ENCODE assay signal across 13 cellular contexts in the genomic region with DNA sequence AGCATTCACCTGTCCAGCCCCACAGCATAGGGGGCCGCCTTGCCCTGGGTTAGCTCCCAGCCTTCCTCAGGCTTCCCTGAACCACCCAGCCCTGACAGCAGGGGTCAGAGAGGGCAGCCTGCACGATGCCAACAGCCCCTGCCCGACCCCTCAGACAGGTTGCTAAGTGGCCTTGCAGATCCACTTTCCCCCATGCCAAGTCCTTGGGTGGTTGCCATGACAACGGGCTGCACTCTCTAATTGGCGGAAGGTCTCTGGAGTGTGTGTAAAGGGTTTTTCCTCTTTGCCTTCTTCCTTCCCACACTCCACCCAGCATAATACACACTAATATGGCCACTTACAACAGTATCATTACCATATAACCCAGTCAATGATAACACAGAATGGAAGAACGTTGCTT.
DNase-seq lines count a peak whose midpoint lies in the region; ATAC-seq and TF ChIP-seq lines count a peak whose summit lies in the region.
"Had no signal": no experiment of that assay in that cellular context is flagged by ENCODE, and none has a peak within 500 bp of the region (broad histone marks: within the 10 kb centered on the region; RNA-seq: fewer than 3 reads in every experiment).

No MANE protein-coding gene starts in this region.

- H3K27ac ChIP-seq in GM23338 (ENCODE audit: low read depth) (no peak overlapping the region), OCI-LY1 (ENCODE audit: low read depth, low read length, poor library complexity, severe bottlenecking) (peak overlapping the region; percentile 54), neural cell (ENCODE audit: low read length) (peak overlapping the region; percentile 88), right atrium auricular region (no peak overlapping the region)
- H3K27ac ChIP-seq: WERI-Rb-1 had no signal

- H3K9me3 Mint-ChIP-seq in GM23338, result no peaks in the 10 kb centered on the region
- H3K9me3 Mint-ChIP-seq: natural killer cell had no signal

- H3K79me2 ChIP-seq in GM23338 (replicated peaks; ENCODE audit: insufficient read depth), result no peaks in the 10 kb centered on the region
- no peaks in the 10 kb centered on the region for H3K79me2 ChIP-seq in OCI-LY1 (ENCODE audit: insufficient read depth, low read length)
- no peaks in the 10 kb centered on the region for H3K79me2 ChIP-seq in neural cell (replicated peaks; ENCODE audit: insufficient read depth, low read length)

- H4K20me1 ChIP-seq in GM23338 (replicated peaks; ENCODE audit: insufficient read depth), result no peaks in the 10 kb centered on the region; the same call in 1 of the 2 replicates
- H4K20me1 ChIP-seq in OCI-LY1 (ENCODE audit: insufficient read depth, low read length), result no peaks in the 10 kb centered on the region
- no peaks in the 10 kb centered on the region for H4K20me1 ChIP-seq in neural cell (ENCODE audit: insufficient read depth)

- TF ChIP-seq CTCF in GM23338 (conservative IDR thresholded peaks at IDR 0.05; ENCODE audit: low read depth in 2 of 2), result no peak
- no peak for TF ChIP-seq CTCF in OCI-LY1 (IDR thresholded peaks at IDR 0.05; ENCODE audit: low read length)
- TF ChIP-seq CTCF in neural cell (IDR thresholded peaks at IDR 0.05; ENCODE audit: poor library complexity, severe bottlenecking), result no peak
- no peak for TF ChIP-seq CTCF in right atrium auricular region (IDR thresholded peaks at IDR 0.05)

- H3K4me2 ChIP-seq in GM23338 (no peak overlapping the region), OCI-LY1 (ENCODE audit: low read length) (no peak overlapping the region), neural cell (ENCODE audit: low read length) (peak overlapping the region; percentile 49)

- intact Hi-C loops in Right ventricle myocardium superior (cut with DNase I), result no loop called here

- ATAC-seq in GM23338 (peak; percentile 56), Right ventricle myocardium superior (ENCODE audit: poor library complexity) (no peak)
- ATAC-seq: left cardiac atrium, natural killer cell had no signal

- peak; percentile 48 for TF ChIP-seq EP300 in neural cell (conservative IDR thresholded peaks at IDR 0.05; ENCODE audit: poor library complexity, severe bottlenecking)

- no peak overlapping the region for H2AFZ ChIP-seq in GM23338
- H2AFZ ChIP-seq in OCI-LY1 (ENCODE audit: low read length), result no peak overlapping the region
- H2AFZ ChIP-seq in neural cell (ENCODE audit: low read depth, low read length), result no peak overlapping the region

- H3K9me2 ChIP-seq in GM23338 (ENCODE audit: insufficient read depth) (no peaks in the 10 kb centered on the region), OCI-LY1 (ENCODE audit: low read depth, low read length) (no peaks in the 10 kb centered on the region), neural cell (ENCODE audit: insufficient read depth, low read length) (no peaks in the 10 kb centered on the region)

- H3K4me3 Mint-ChIP-seq in GM23338, result no peak overlapping the region
- H3K4me3 Mint-ChIP-seq: natural killer cell had no signal

- H3K27me3 ChIP-seq in GM23338 (ENCODE audit: insufficient read depth) (no peaks in the 10 kb centered on the region), OCI-LY1 (ENCODE audit: insufficient read depth, low read length) (no peaks in the 10 kb centered on the region), neural cell (ENCODE audit: insufficient read depth, low read depth, low read length) (no peaks in the 10 kb centered on the region), right atrium auricular region (no peaks in the 10 kb centered on the region)

- no peak overlapping the region for H3K4me3 ChIP-seq in GM23338
- no peak overlapping the region for H3K4me3 ChIP-seq in OCI-LY1 (ENCODE audit: low read depth, low read length, poor library complexity, severe bottlenecking)
- peak overlapping the region; percentile 42 for H3K4me3 ChIP-seq in neural cell (ENCODE audit: low read length)
- no peak overlapping the region for H3K4me3 ChIP-seq in right atrium auricular region

- H3K9me3 ChIP-seq in OCI-LY1 (ENCODE audit: low read length), result no peaks in the 10 kb centered on the region
- H3K9me3 ChIP-seq in neural cell (ENCODE audit: low read length), result no peaks in the 10 kb centered on the region
- H3K9me3 ChIP-seq in right atrium auricular region, result no peaks in the 10 kb centered on the region

- peak; percentile 67 for DNase-seq in GM23338 (ENCODE audit: low spot score)
- peak; percentile 94 for DNase-seq in NCI-H2029 (lab: John Stamatoyannopoulos, UW)
- DNase-seq in hippocampal formation (lab: John Stamatoyannopoulos, UW), result no peak
- DNase-seq in right atrium auricular region (ENCODE audit: low spot score), result no peak
- no peak for DNase-seq in Right ventricle myocardium superior
- DNase-seq: GOT3, left cardiac atrium, natural killer cell, NCI-H226, SIG-M5, WERI-Rb-1 had no signal

- H3K36me3 Mint-ChIP-seq in GM23338 (ENCODE audit: low read depth), result no peaks in the 10 kb centered on the region
- H3K36me3 Mint-ChIP-seq: natural killer cell had no signal

- no peaks in the 10 kb centered on the region for H3K36me3 ChIP-seq in GM23338 (ENCODE audit: insufficient read depth)
- H3K36me3 ChIP-seq in OCI-LY1 (ENCODE audit: insufficient read depth, low read length), result no peaks in the 10 kb centered on the region
- no peaks in the 10 kb centered on the region for H3K36me3 ChIP-seq in neural cell (ENCODE audit: insufficient read depth, low read length)
- no peaks in the 10 kb centered on the region for H3K36me3 ChIP-seq in right atrium auricular region
- H3K36me3 ChIP-seq: WERI-Rb-1 had no signal

- peak; percentile 51 for TF ChIP-seq RAD21 in neural cell (conservative IDR thresholded peaks at IDR 0.05)

- no peaks in the 10 kb centered on the region for H3K4me1 ChIP-seq in GM23338 (ENCODE audit: insufficient read depth)
- peaks cover 85% of the 10 kb centered on the region for H3K4me1 ChIP-seq in OCI-LY1 (ENCODE audit: insufficient read depth, low read length, severe bottlenecking)
- no peaks in the 10 kb centered on the region for H3K4me1 ChIP-seq in right atrium auricular region

- peaks cover 4% of the 10 kb centered on the region for H3K27me3 Mint-ChIP-seq in GM23338 (ENCODE audit: insufficient read depth, low read depth, poor library complexity)

- no peak overlapping the region for H3K9ac ChIP-seq in OCI-LY1 (ENCODE audit: low read length)
- H3K9ac ChIP-seq in neural cell (ENCODE audit: low read length), result peak overlapping the region; percentile 58

- H3F3A ChIP-seq in GM23338 (replicated peaks; ENCODE audit: low read depth), result no peaks in the 10 kb centered on the region
- no peaks in the 10 kb centered on the region for H3F3A ChIP-seq in OCI-LY1 (ENCODE audit: insufficient read depth, low read length)
- no peaks in the 10 kb centered on the region for H3F3A ChIP-seq in neural cell (ENCODE audit: insufficient read depth, low read length, poor library complexity, severe bottlenecking)

- H3K27ac Mint-ChIP-seq in GM23338, result no peak overlapping the region
- H3K27ac Mint-ChIP-seq: natural killer cell had no signal

- H3K4me1 Mint-ChIP-seq in GM23338, result peaks cover 13% of the 10 kb centered on the region

TF ChIP-seq in GM23338, 12 proteins besides CTCF, POLR2A, EP300 and RAD21 (continues in another document):
- TF ChIP-seq NANOG (IDR thresholded peaks at IDR 0.05; ENCODE audit: borderline replicate concordance) (no peak), STAT1 (IDR thresholded peaks at IDR 0.05; ENCODE audit: unreplicated experiment) (no peak), ZNF331 (CRISPR knock-in tag; IDR thresholded peaks at IDR 0.05; ENCODE audit: low read depth) (no peak), CREB1 (CRISPR knock-in tag; IDR thresholded peaks at IDR 0.05; ENCODE audit: low read depth) (no peak)

TF ChIP-seq in neural cell, 6 proteins besides CTCF, POLR2A, EP300 and RAD21:
- TF ChIP-seq TAF1 (IDR thresholded peaks at IDR 0.05; ENCODE audit: low read depth), result no peak
- TF ChIP-seq SMC3 (conservative IDR thresholded peaks at IDR 0.05; ENCODE audit: poor library complexity), result peak; percentile 62
- TF ChIP-seq, protein P1, sequence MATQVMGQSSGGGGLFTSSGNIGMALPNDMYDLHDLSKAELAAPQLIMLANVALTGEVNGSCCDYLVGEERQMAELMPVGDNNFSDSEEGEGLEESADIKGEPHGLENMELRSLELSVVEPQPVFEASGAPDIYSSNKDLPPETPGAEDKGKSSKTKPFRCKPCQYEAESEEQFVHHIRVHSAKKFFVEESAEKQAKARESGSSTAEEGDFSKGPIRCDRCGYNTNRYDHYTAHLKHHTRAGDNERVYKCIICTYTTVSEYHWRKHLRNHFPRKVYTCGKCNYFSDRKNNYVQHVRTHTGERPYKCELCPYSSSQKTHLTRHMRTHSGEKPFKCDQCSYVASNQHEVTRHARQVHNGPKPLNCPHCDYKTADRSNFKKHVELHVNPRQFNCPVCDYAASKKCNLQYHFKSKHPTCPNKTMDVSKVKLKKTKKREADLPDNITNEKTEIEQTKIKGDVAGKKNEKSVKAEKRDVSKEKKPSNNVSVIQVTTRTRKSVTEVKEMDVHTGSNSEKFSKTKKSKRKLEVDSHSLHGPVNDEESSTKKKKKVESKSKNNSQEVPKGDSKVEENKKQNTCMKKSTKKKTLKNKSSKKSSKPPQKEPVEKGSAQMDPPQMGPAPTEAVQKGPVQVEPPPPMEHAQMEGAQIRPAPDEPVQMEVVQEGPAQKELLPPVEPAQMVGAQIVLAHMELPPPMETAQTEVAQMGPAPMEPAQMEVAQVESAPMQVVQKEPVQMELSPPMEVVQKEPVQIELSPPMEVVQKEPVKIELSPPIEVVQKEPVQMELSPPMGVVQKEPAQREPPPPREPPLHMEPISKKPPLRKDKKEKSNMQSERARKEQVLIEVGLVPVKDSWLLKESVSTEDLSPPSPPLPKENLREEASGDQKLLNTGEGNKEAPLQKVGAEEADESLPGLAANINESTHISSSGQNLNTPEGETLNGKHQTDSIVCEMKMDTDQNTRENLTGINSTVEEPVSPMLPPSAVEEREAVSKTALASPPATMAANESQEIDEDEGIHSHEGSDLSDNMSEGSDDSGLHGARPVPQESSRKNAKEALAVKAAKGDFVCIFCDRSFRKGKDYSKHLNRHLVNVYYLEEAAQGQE (IDR thresholded peaks at IDR 0.05; ENCODE audit: borderline replicate concordance), result peak; percentile 69
- peak; percentile 48 for TF ChIP-seq POLR2AphosphoS5 (IDR thresholded peaks at IDR 0.05)

Comparison
In these comparisons a context has a peak if more than half of its experiments do, and no peak if none do; other contexts are left out.
1. DNase-seq: peak in GM23338 (single experiment) and NCI-H2029 (single experiment); none in hippocampal formation (0 of 2), right atrium auricular region (single experiment) and Right ventricle myocardium superior (single experiment).
2. H3K27ac ChIP-seq: peak in OCI-LY1 (single experiment) and neural cell (single experiment); none in GM23338 (single experiment) and right atrium auricular region (0 of 2).